ENCODE assay signal across 8 cellular contexts in the genomic region with DNA sequence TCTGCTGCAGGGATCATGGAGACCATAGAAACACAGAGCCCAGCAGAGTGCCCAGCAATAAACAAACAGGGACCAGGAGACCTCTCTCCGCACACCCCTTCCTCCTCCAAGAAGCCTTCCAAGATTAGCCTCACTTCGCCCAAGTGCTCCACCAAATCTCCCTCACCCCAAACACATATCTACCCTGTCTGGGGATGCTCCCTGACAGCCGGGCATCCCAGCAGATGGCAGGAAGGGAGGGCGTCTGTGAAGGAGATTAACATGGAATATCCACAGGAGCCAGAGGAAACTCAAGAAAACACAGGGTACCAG. TPM values are rescaled to one million over a fixed set of nuclear protein-coding genes. Genes with fewer than 3 reads are reported as not detected.
DNase-seq lines count a peak whose midpoint lies in the region; ATAC-seq and TF ChIP-seq lines count a peak whose summit lies in the region.

No MANE protein-coding gene starts in this region.

- ATAC-seq in left ventricle myocardium superior (no peak), Right ventricle myocardium inferior (no peak), activated B cell treated with CpG ODN at 0.5 μM for 24 hours (ENCODE audit: low read depth) (no peak), memory B cell (ENCODE audit: low read depth) (no peak), GM21381 (IDR thresholded peaks at IDR 0.05; ENCODE audit: unreplicated experiment) (no peak), SK-N-SH treated with all-trans-retinoic acid at 6 μM for 48 hours (no peak)

- no peaks in the 10 kb centered on the region for H3K36me3 ChIP-seq in uterus

- peak overlapping the region; percentile 28 to 50 for H3K27ac ChIP-seq in uterus

- H3K4me1 Mint-ChIP-seq in activated B cell treated with CpG ODN at 0.5 μM for 24 hours (peaks cover 87% of the 10 kb centered on the region), memory B cell (peaks cover 60% of the 10 kb centered on the region)

- H3K4me3 Mint-ChIP-seq in activated B cell treated with CpG ODN at 0.5 μM for 24 hours (no peak overlapping the region), memory B cell (no peak overlapping the region)

- H3K27me3 Mint-ChIP-seq in activated B cell treated with CpG ODN at 0.5 μM for 24 hours (no peaks in the 10 kb centered on the region), memory B cell (no peaks in the 10 kb centered on the region)

- no peak for TF ChIP-seq POLR2A in uterus (IDR thresholded peaks at IDR 0.05)

- POLR2A ChIA-PET in activated B cell treated with CpG ODN at 0.5 μM for 24 hours (lab: Charles Lee) = interaction anchor here (0.6 to 3.9 kb wide), 27 partner anchors 11 to 459 kb away, joined by 3 to 57 read pairs (median 4); partner anchors contain the start of genes ARAP1, ATG16L2 and STARD10

- H3K9me3 Mint-ChIP-seq in activated B cell treated with CpG ODN at 0.5 μM for 24 hours = no peaks in the 10 kb centered on the region
- H3K9me3 Mint-ChIP-seq in memory B cell = no peaks in the 10 kb centered on the region

- H3K27me3 ChIP-seq in uterus = no peaks in the 10 kb centered on the region

- peaks cover 52% of the 10 kb centered on the region for H3K36me3 Mint-ChIP-seq in activated B cell treated with CpG ODN at 0.5 μM for 24 hours (ENCODE audit: low read depth)
- peaks cover 19% of the 10 kb centered on the region for H3K36me3 Mint-ChIP-seq in memory B cell

- no peak overlapping the region for H3K4me3 ChIP-seq in uterus

- intact Hi-C loops in left ventricle myocardium superior (cut with micrococcal nuclease) = loop anchor here (5.0 kb wide), 1 partner anchor 67 kb away; the partner anchor contains the start of gene STARD10
- intact Hi-C loops in Right ventricle myocardium inferior (cut with DNase I) = loop anchor here (1.0 to 10.0 kb wide), 2 partner anchors 68 to 519 kb away; no protein-coding TSS in a partner anchor
- intact Hi-C loops in activated B cell treated with CpG ODN at 0.5 μM for 24 hours (cut with micrococcal nuclease) = loop anchor here (1.0 kb wide), 7 partner anchors 11 to 453 kb away; partner anchors contain the start of gene ARAP1
- intact Hi-C loops in uterus (cut with DNase I; ENCODE audit: low total_unique reads) = loop anchor here (10.0 kb wide), 1 partner anchor 449 kb away; no protein-coding TSS in a partner anchor

- H3K4me1 ChIP-seq in uterus = peaks cover 0 to 3% of the 10 kb centered on the region in 2 donors

- H3K27ac Mint-ChIP-seq in activated B cell treated with CpG ODN at 0.5 μM for 24 hours (peak overlapping the region; percentile 78), memory B cell (peak overlapping the region; percentile 86)

- DNase-seq in left ventricle myocardium superior (peak; percentile 10), Right ventricle myocardium inferior (ENCODE audit: missing footprints) (no peak), activated B cell treated with CpG ODN at 0.5 μM for 24 hours (no peak), memory B cell (ENCODE audit: low spot score in 2 of 2) (no peak), uterus (no peak), A172 (ENCODE audit: low spot score) (no peak)

- TF ChIP-seq CTCF in activated B cell treated with CpG ODN at 0.5 μM for 24 hours (IDR thresholded peaks at IDR 0.05) (no peak), uterus (IDR thresholded peaks at IDR 0.05) (no peak)

- H3K9me3 ChIP-seq in uterus = no peaks in the 10 kb centered on the region

- CTCF ChIA-PET in activated B cell treated with CpG ODN at 0.5 μM for 24 hours (lab: Charles Lee) = interaction anchor here (0.7 to 6.6 kb wide), 38 partner anchors 8 to 517 kb away, joined by 3 to 144 read pairs (median 5); partner anchors contain the start of genes ATG16L2 and STARD10

TF ChIP-seq in SK-N-SH treated with all-trans-retinoic acid at 6 μM for 48 hours, 23 proteins besides CTCF, POLR2A, EP300 and RAD21:
- no peak for TF ChIP-seq PATZ1 (CRISPR knock-in tag; IDR thresholded peaks at IDR 0.05; ENCODE audit: borderline replicate concordance)
- TF ChIP-seq, protein P1, sequence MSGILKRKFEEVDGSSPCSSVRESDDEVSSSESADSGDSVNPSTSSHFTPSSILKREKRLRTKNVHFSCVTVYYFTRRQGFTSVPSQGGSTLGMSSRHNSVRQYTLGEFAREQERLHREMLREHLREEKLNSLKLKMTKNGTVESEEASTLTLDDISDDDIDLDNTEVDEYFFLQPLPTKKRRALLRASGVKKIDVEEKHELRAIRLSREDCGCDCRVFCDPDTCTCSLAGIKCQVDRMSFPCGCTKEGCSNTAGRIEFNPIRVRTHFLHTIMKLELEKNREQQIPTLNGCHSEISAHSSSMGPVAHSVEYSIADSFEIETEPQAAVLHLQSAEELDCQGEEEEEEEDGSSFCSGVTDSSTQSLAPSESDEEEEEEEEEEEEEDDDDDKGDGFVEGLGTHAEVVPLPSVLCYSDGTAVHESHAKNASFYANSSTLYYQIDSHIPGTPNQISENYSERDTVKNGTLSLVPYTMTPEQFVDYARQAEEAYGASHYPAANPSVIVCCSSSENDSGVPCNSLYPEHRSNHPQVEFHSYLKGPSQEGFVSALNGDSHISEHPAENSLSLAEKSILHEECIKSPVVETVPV (CRISPR knock-in tag; IDR thresholded peaks at IDR 0.05) = no peak
- TF ChIP-seq TOX (CRISPR knock-in tag; IDR thresholded peaks at IDR 0.05; ENCODE audit: borderline replicate concordance) = no peak
- TF ChIP-seq CSDC2 (CRISPR knock-in tag; IDR thresholded peaks at IDR 0.05) = no peak
TF ChIP-seq in SK-N-SH treated with all-trans-retinoic acid at 6 μM for 48 hours: peak in this region for 0.

RNA-seq across cellular contexts. Expression of gene ARAP1, which starts 26.5 kb away (rescaled TPM):
- total RNA-seq in left ventricle myocardium superior (58.9 TPM), Right ventricle myocardium inferior (55.2 TPM), activated B cell treated with CpG ODN at 0.5 μM for 24 hours (113 and 139 TPM in 2 replicates), uterus (100 to 1,000 TPM in 1 of 4 donors, 10 to 100 TPM in 3; 21.3 to 222 (median 70.4) TPM)
- 54.4 and 61.7 TPM in 2 replicates for total RNA-seq in A172 (2014; rRNA removed; shearing (Covaris generic))

RNA-seq across cellular contexts. Expression of gene PDE2A, which starts 51.5 kb away (rescaled TPM):
- 30.0 TPM for total RNA-seq in left ventricle myocardium superior
- 41.2 TPM for total RNA-seq in Right ventricle myocardium inferior
- total RNA-seq in activated B cell treated with CpG ODN at 0.5 μM for 24 hours = 0.32 and 1.4 TPM in 2 replicates
- 100 to 1,000 TPM in 2 of 4 donors, 10 to 100 TPM in 2; 13.8 to 185 (median 94.2) TPM for total RNA-seq in uterus
- total RNA-seq in A172 (2014; rRNA removed; shearing (Covaris generic)) = 6.5 and 8.8 TPM in 2 replicates
